Comparison of ENCODE assay signal across 8 cellular contexts in genomic region chr12:62221107-62221506, GRCh38.
"Had no signal": no experiment of that assay in that cellular context is flagged by ENCODE, and none has a peak within 500 bp of the region (broad histone marks: within the 10 kb centered on the region; RNA-seq: fewer than 3 reads in every experiment).

No MANE protein-coding gene starts in this region.

- H3K4me3 ChIP-seq: GM12878 had no signal

- FAIRE-seq: G401.6, GM12878, GM12891, GM12892, GM18507, GM19239 had no signal

- ATAC-seq: GM12878 had no signal

- DNase-seq: GDM1, GF-D8 had no signal
